25 cellular contexts compared by ENCODE assay signal in genomic region chr14:68823434-68824206, GRCh38. TPM values are rescaled to one million over a fixed set of nuclear protein-coding genes. Genes with fewer than 3 reads are reported as not detected.
A peak's percentile ranks its signal among the peaks of the same experiment; 100 is the strongest.
DNase-seq lines count a peak whose midpoint lies in the region; ATAC-seq, FAIRE-seq and TF ChIP-seq lines count a peak whose summit lies in the region.
"Had no signal": no experiment of that assay in that cellular context is flagged by ENCODE, and none has a peak within 500 bp of the region (broad histone marks: within the 10 kb centered on the region; RNA-seq: fewer than 3 reads in every experiment).

No MANE protein-coding gene starts in this region.

- POLR2A ChIA-PET in activated CD4-positive, alpha-beta T cell treated with anti-CD3 and anti-CD28 coated beads, Interleukin-2, amount 10 ng/mL, durations not matched to agents 7 days and 5 days (lab: Charles Lee), result no interaction called here
- POLR2A ChIA-PET in RWPE1 (lab: Yijun Ruan, JAX; ENCODE audit: low non-redundant PET) (no interaction called here), HepG2 (lab: Yijun Ruan, JAX) (interaction anchor here (0.6 to 4.7 kb wide), 19 partner anchors 8 to 1007 kb away, joined by 3 to 57 read pairs (median 4); partner anchors contain the start of genes ZFP36L1 and ZFYVE26)

- no peaks in the 10 kb centered on the region for H3K9me3 Mint-ChIP-seq in activated CD4-positive, alpha-beta T cell treated with anti-CD3 and anti-CD28 coated beads, Interleukin-2, amount 10 ng/mL, durations not matched to agents 7 days and 5 days
- H3K9me3 Mint-ChIP-seq: mesothelial cell of epicardium, neural crest cell had no signal

- CTCF ChIA-PET in activated CD4-positive, alpha-beta T cell treated with anti-CD3 and anti-CD28 coated beads, Interleukin-2, amount 10 ng/mL, durations not matched to agents 7 days and 5 days (lab: Charles Lee), result interaction anchor here (0.8 to 1.9 kb wide), 3 partner anchors 11 to 880 kb away, joined by 3 to 7 read pairs (median 4); no protein-coding TSS in a partner anchor
- CTCF ChIA-PET in RWPE1 (lab: Yijun Ruan, JAX), result interaction anchor here (0.6 kb wide), 1 partner anchor 582 kb away, joined by 4 read pairs; no protein-coding TSS in a partner anchor
- CTCF ChIA-PET in HepG2 (lab: Yijun Ruan, JAX; ENCODE audit: low intra/inter-chr PET ratio, low total read pairs), result interaction anchor here (0.8 kb wide), 1 partner anchor 37 kb away, joined by 3 read pairs; no protein-coding TSS in a partner anchor

- no peaks in the 10 kb centered on the region for H3K27me3 ChIP-seq in HepG2 (ENCODE audit: control insufficient read depth in 1 of 2, insufficient read depth in 2 of 2, low read length in 2 of 2)
- no peaks in the 10 kb centered on the region for H3K27me3 ChIP-seq in thymus (ENCODE audit: control insufficient read depth, insufficient read depth)
- H3K27me3 ChIP-seq: BLaER1, stomach had no signal

- H3K36me3 Mint-ChIP-seq in activated CD4-positive, alpha-beta T cell treated with anti-CD3 and anti-CD28 coated beads, Interleukin-2, amount 10 ng/mL, durations not matched to agents 7 days and 5 days (ENCODE audit: low read depth), result no peaks in the 10 kb centered on the region
- H3K36me3 Mint-ChIP-seq: mesothelial cell of epicardium had no signal

- H3K27ac ChIP-seq in RWPE1 (peak overlapping the region; percentile 38; the same call in 1 of the 2 replicates), HepG2 (ENCODE audit: extremely low read length, insufficient read depth, low read length) (peak overlapping the region; percentile 81), thymus (ENCODE audit: low read depth) (peak overlapping the region; percentile 31)
- H3K27ac ChIP-seq: BLaER1, stomach had no signal

- H3K27me3 Mint-ChIP-seq in activated CD4-positive, alpha-beta T cell treated with anti-CD3 and anti-CD28 coated beads, Interleukin-2, amount 10 ng/mL, durations not matched to agents 7 days and 5 days, result peaks cover 2% of the 10 kb centered on the region
- H3K27me3 Mint-ChIP-seq: progenitor cell of endocrine pancreas had no signal

- no peaks in the 10 kb centered on the region for H3K79me2 ChIP-seq in HepG2 (ENCODE audit: insufficient read depth, low read length)

- H3K4me3 ChIP-seq in HepG2 (replicated peaks in 1 of 3; ENCODE audit: insufficient read depth in 1 of 3, low read depth in 2 of 3, low read length in 3 of 3), result peak overlapping the region; percentile 8 to 67 (median 32); a peak in 2 of 6 replicates
- H3K4me3 ChIP-seq in thymus (ENCODE audit: low read length), result no peak overlapping the region
- H3K4me3 ChIP-seq: BLaER1, K562, skin epidermis, stomach had no signal

- no peak overlapping the region for H2AFZ ChIP-seq in HepG2 (ENCODE audit: low read length)

- 33% methylated on average over 6 of the region's 8 CpGs for WGBS in HepG2 (ENCODE audit: low lambda C conversion rate)
- 97% methylated on average over 8 of the region's 8 CpGs for WGBS in thymus

- H3K36me3 ChIP-seq in HepG2 (replicated peaks in 1 of 2; ENCODE audit: control insufficient read depth in 1 of 2, insufficient read depth in 2 of 2, low read length in 2 of 2) (no peaks in the 10 kb centered on the region), thymus (ENCODE audit: control insufficient read depth, insufficient read depth) (no peaks in the 10 kb centered on the region)
- H3K36me3 ChIP-seq: BLaER1, stomach had no signal

- no peak for TF ChIP-seq CTCF in RWPE1 (conservative IDR thresholded peaks at IDR 0.05; ENCODE audit: low read depth)
- peak; percentile 14; the same call in 1 of the 2 replicates for TF ChIP-seq CTCF in HepG2 (CRISPR knock-in tag; IDR thresholded peaks at IDR 0.05)

- no peak overlapping the region for H3K4me3 Mint-ChIP-seq in activated CD4-positive, alpha-beta T cell treated with anti-CD3 and anti-CD28 coated beads, Interleukin-2, amount 10 ng/mL, durations not matched to agents 7 days and 5 days
- H3K4me3 Mint-ChIP-seq: mesothelial cell of epicardium, neural crest cell had no signal

- in situ Hi-C loops in HepG2 (cut with HindIII; ENCODE audit: extremely low pct_ligation_motif_present, low pct_unique_long_range_greater_than_20kb), result loop anchor here (25.0 kb wide), 1 partner anchor 1211 kb away; the partner anchor contains the start of genes ARG2 and PIGH

- intact Hi-C loops in HepG2 (cut with micrococcal nuclease; ENCODE audit: unreplicated experiment), result no loop called here

- peak overlapping the region; percentile 2 for H3K27ac Mint-ChIP-seq in activated CD4-positive, alpha-beta T cell treated with anti-CD3 and anti-CD28 coated beads, Interleukin-2, amount 10 ng/mL, durations not matched to agents 7 days and 5 days
- H3K27ac Mint-ChIP-seq: mesothelial cell of epicardium, progenitor cell of endocrine pancreas had no signal

- no peaks in the 10 kb centered on the region for H4K20me1 ChIP-seq in HepG2 (ENCODE audit: insufficient read depth, low read length)
- H4K20me1 ChIP-seq: BLaER1 had no signal

- TF ChIP-seq EP300 in HepG2 (IDR thresholded peaks at IDR 0.05; ENCODE audit: low read depth in 2 of 2, low read length in 2 of 2) (peak in 1 of 2 experiments; percentile 88; a peak in 2 of 4 replicates), HepG2 (CRISPR knock-in tag; IDR thresholded peaks at IDR 0.05; ENCODE audit: borderline replicate concordance) (peak; percentile 86)

- H3K4me1 Mint-ChIP-seq in activated CD4-positive, alpha-beta T cell treated with anti-CD3 and anti-CD28 coated beads, Interleukin-2, amount 10 ng/mL, durations not matched to agents 7 days and 5 days, result peaks cover 33% of the 10 kb centered on the region

- TF ChIP-seq POLR2A in HepG2 (IDR thresholded peaks at IDR 0.05; ENCODE audit: insufficient read depth in 1 of 2, low read depth in 2 of 2, low read length in 2 of 2), result no peak; a peak in 1 of 4 replicates

- peaks cover 80% of the 10 kb centered on the region for H3K4me1 ChIP-seq in HepG2 (ENCODE audit: insufficient read depth, low read length)
- peaks cover 20% of the 10 kb centered on the region for H3K4me1 ChIP-seq in thymus (ENCODE audit: control insufficient read depth, insufficient read depth, low read length)

- H3K9ac ChIP-seq in HepG2 (ENCODE audit: insufficient read depth, low read depth, low read length), result peak overlapping the region; percentile 57
- H3K9ac ChIP-seq: BLaER1 had no signal

- H3K9me3 ChIP-seq in HepG2 (ENCODE audit: low read length), result no peaks in the 10 kb centered on the region
- H3K9me3 ChIP-seq in thymus (ENCODE audit: control insufficient read depth), result no peaks in the 10 kb centered on the region
- H3K9me3 ChIP-seq: BLaER1, stomach had no signal

- 0 out of 2 replicates have a peak, but pooled peaks have one; percentile 29 for TF ChIP-seq RAD21 in HepG2 (CRISPR knock-in tag; IDR thresholded peaks at IDR 0.05)

- BruUV-seq in HepG2 (replicated peaks; lab: Mats Ljungman, UMichigan), result no TSS peak

- ATAC-seq in HepG2 (peak; percentile 80), HG02571 (IDR thresholded peaks at IDR 0.05; ENCODE audit: unreplicated experiment) (no peak)

- peak overlapping the region; percentile 88 for H3K4me2 ChIP-seq in HepG2 (ENCODE audit: low read depth, low read length)
- H3K4me2 ChIP-seq: BLaER1 had no signal

- no peak for FAIRE-seq in HepG2 (lab: Jason Lieb, UNC)
- FAIRE-seq: G401.6, K562 had no signal

- no peak for DNase-seq in activated CD4-positive, alpha-beta T cell treated with anti-CD3 and anti-CD28 coated beads, Interleukin-2, amount 10 ng/mL, durations not matched to agents 7 days and 5 days
- DNase-seq in activated CD4-positive, alpha-beta T cell treated with anti-CD3 and anti-CD28 coated beads, Interleukin-2, amount 50 U/mL, for 48 hours, result no peak
- DNase-seq in RWPE1 (ENCODE audit: low spot score) (no peak), HepG2 (ENCODE audit: low spot score) (peak; percentile 79), glomerular visceral epithelial cell (ENCODE audit: extremely low spot score) (no peak)
- no peak for DNase-seq in effector CD8-positive, alpha-beta T cell (lab: John Stamatoyannopoulos, UW)
- DNase-seq: activated CD4-positive, alpha-beta T cell treated with anti-CD3 and anti-CD28 coated beads, Interleukin-2, amount 50 U/mL, for 4 hours; activated naive CD4-positive, alpha-beta T cell treated with Interleukin-2 at 50 U/mL for 16 hours; activated T-cell treated with anti-CD3 and anti-CD28 coated beads, Interleukin-2, amount 50 U/mL, for 1 hour; effector memory CD4-positive, alpha-beta T cell; left cardiac atrium; NCI-H69; SHP77; stimulated activated CD4-positive, alpha-beta T cell treated with anti-CD3 and anti-CD28 coated beads, Interleukin-4, amount 100 ng/mL, for 1 hour; stomach; T-helper 2 cell had no signal

RNA-seq across cellular contexts. Expression of gene ZFP36L1, which starts 30.8 kb away (rescaled TPM):
- total RNA-seq in activated CD4-positive, alpha-beta T cell treated with anti-CD3 and anti-CD28 coated beads, Interleukin-2, amount 10 ng/mL, durations not matched to agents 7 days and 5 days, result 10 to 100 TPM; 81.7 to 82.2 TPM
- total RNA-seq in HepG2 (2016; rRNA removed; fragmentation: Illumina TruSeq; extraction: Trizol), result 7.4 and 8.4 TPM in 2 replicates
- total RNA-seq in HepG2 (2016; cell fraction: cytosol; rRNA removed; fragmentation: Illumina TruSeq; extraction: Trizol; ENCODE audit: low read depth), result 2.6 and 3.4 TPM in 2 replicates
- 7.9 and 8.4 TPM in 2 replicates for total RNA-seq in HepG2 (2016; cell fraction: insoluble cytoplasmic fraction; rRNA removed; fragmentation: Illumina TruSeq; extraction: Trizol)
- 11.1 and 11.3 TPM in 2 replicates for total RNA-seq in HepG2 (2016; cell fraction: membrane; rRNA removed; fragmentation: Illumina TruSeq; extraction: Trizol)
- 13.8 and 14.1 TPM in 2 replicates for total RNA-seq in HepG2 (2016; cell fraction: nucleus; rRNA removed; fragmentation: Illumina TruSeq; extraction: Trizol)
- 10.2 and 12.7 TPM in 2 replicates for polyA plus RNA-seq in HepG2 (2011; rRNA removed)
- 11.2 and 18.0 TPM in 2 replicates for polyA plus RNA-seq in HepG2 (2011; cell fraction: cytosol; rRNA removed)
- polyA plus RNA-seq in HepG2 (2011; cell fraction: nucleus; rRNA removed), result 66.5 and 69.1 TPM in 2 replicates
- 23.2 and 32.2 TPM in 2 replicates for polyA plus RNA-seq in HepG2 (2012)
- 2.7 and 2.8 TPM in 2 replicates for polyA plus RNA-seq in HepG2 (2016; cell fraction: cytosol; fragmentation: Illumina TruSeq; extraction: Trizol; ENCODE audit: low read depth)
- 20.7 and 26.8 TPM in 2 replicates for polyA plus RNA-seq in HepG2 (2016; cell fraction: insoluble cytoplasmic fraction; fragmentation: Illumina TruSeq; extraction: Trizol; ENCODE audit: low read depth)
- polyA plus RNA-seq in HepG2 (2016; cell fraction: membrane; fragmentation: Illumina TruSeq; extraction: Trizol; ENCODE audit: low read depth), result 9.2 and 10.1 TPM in 2 replicates
- 53.8 and 57.0 TPM in 2 replicates for polyA plus RNA-seq in HepG2 (2016; cell fraction: nucleus; fragmentation: Illumina TruSeq; extraction: Trizol; ENCODE audit: insufficient read depth, low read depth)
- polyA minus RNA-seq in HepG2 (2011; rRNA and poly(A)+ RNA removed; ENCODE audit: low replicate concordance), result 8.5 and 26.8 TPM in 2 replicates
- 56.3 and 73.8 TPM in 2 replicates for polyA minus RNA-seq in HepG2 (2011; cell fraction: cytosol; rRNA and poly(A)+ RNA removed)
- 11.8 and 13.8 TPM in 2 replicates for polyA minus RNA-seq in HepG2 (2011; cell fraction: nucleus; rRNA and poly(A)+ RNA removed)
- 109 TPM for polyA plus RNA-seq in thymus

Comparison
In these comparisons a context has a peak if more than half of its experiments do, and no peak if none do; other contexts are left out.
1. H3K27ac ChIP-seq: peak in every context shown above with its lines; median percentile 81 in HepG2; 38 in RWPE1; 31 in thymus.